In the genomic region with DNA sequence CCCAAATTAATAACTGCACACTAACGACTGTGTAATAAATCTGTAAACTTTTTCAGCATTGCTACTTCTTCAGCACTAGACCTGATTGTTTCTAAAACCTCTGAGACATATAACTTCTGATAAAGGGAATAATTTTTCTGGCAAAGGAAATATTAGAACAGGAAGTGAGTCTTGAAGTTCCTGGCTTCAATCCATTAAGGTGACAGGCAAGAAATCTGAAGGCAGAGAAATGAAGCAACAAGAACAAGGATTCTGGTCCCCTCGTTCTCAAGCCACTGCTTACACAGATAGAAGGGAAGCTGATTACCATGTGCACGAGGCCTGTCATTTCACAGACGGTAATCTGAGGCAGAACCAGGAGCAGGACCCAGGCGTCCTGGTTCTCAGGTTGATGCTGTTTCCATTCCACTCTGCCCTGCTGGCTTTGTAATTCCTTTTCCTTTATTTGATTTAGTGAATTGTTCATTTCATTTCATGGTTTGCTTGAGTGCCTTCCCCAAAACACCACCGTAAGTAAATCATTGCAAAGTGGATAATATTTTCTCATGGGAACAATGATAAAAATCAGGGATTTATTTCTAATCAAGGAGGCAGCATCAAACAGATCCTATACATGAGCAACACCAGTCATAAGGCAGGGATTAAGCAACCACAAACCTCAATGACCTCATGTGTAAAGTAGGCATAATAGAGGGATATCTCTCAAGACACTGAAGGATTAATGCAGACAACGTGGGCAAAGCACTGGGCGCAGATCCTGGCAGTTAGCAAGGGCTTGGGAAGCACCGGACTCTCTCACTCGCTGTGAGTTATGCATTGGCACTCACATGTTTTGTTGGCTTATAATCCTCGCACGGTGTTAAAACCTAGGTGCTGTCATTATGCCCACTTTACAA, we compare ENCODE assay signal across 1 cellular context.
TF ChIP-seq lines count a peak whose summit lies in the region.

No MANE protein-coding gene starts in this region.

TF ChIP-seq in IMR-90, 13 proteins besides CTCF, POLR2A, EP300 and RAD21:
- TF ChIP-seq CEBPB (IDR thresholded peaks at IDR 0.05; ENCODE audit: low read depth, low read length) (peak; percentile 91), RFX5 (IDR thresholded peaks at IDR 0.05; ENCODE audit: low read depth, low read length) (no peak)
- TF ChIP-seq, protein P1, sequence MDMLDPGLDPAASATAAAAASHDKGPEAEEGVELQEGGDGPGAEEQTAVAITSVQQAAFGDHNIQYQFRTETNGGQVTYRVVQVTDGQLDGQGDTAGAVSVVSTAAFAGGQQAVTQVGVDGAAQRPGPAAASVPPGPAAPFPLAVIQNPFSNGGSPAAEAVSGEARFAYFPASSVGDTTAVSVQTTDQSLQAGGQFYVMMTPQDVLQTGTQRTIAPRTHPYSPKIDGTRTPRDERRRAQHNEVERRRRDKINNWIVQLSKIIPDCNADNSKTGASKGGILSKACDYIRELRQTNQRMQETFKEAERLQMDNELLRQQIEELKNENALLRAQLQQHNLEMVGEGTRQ (IDR thresholded peaks at IDR 0.05; ENCODE audit: low read depth, low read length) = no peak
